8 cellular contexts compared by ENCODE assay signal in genomic region chr18:22282311-22283235, GRCh38.
DNase-seq lines count a peak whose midpoint lies in the region; ATAC-seq, FAIRE-seq and TF ChIP-seq lines count a peak whose summit lies in the region.

No MANE protein-coding gene starts in this region.

- H3K79me2 ChIP-seq in HepG2 (ENCODE audit: insufficient read depth, low read length): no peaks in the 10 kb centered on the region

- no peak for TF ChIP-seq POLR2A in HepG2 (IDR thresholded peaks at IDR 0.05; ENCODE audit: insufficient read depth in 1 of 2, low read depth in 2 of 2, low read length in 2 of 2)

- 22% methylated on average over 8 of the region's 8 CpGs for WGBS in HepG2 (ENCODE audit: low lambda C conversion rate)

- H3K4me1 ChIP-seq in HepG2 (ENCODE audit: insufficient read depth, low read length): peaks cover 30% of the 10 kb centered on the region

- no peak overlapping the region for H2AFZ ChIP-seq in HepG2 (ENCODE audit: low read length)

- peak overlapping the region; percentile 46 for H3K4me2 ChIP-seq in HepG2 (ENCODE audit: low read depth, low read length)

- in situ Hi-C loops in HepG2 (cut with HindIII; ENCODE audit: extremely low pct_ligation_motif_present, low pct_unique_long_range_greater_than_20kb) (no loop called here), GM13976 (cut with MboI; ENCODE audit: low sequenced_read_pairs, unreplicated experiment) (no loop called here)

- peak overlapping the region; percentile 41 for H3K9ac ChIP-seq in HepG2 (ENCODE audit: insufficient read depth, low read depth, low read length)

- no TSS peak for BruUV-seq in HepG2 (replicated peaks; lab: Mats Ljungman, UMichigan)

- H3K27me3 ChIP-seq in BJ (ENCODE audit: control insufficient read depth, insufficient read depth, low read length) (no peaks in the 10 kb centered on the region; the same call in 1 of the 2 replicates), HepG2 (ENCODE audit: control insufficient read depth in 1 of 2, insufficient read depth in 2 of 2, low read length in 2 of 2) (no peaks in the 10 kb centered on the region; a peak in 1 of 5 replicates)

- H3K36me3 ChIP-seq in BJ (ENCODE audit: control insufficient read depth, insufficient read depth, low read length) (no peaks in the 10 kb centered on the region), HepG2 (replicated peaks in 1 of 2; ENCODE audit: control insufficient read depth in 1 of 2, insufficient read depth in 2 of 2, low read length in 2 of 2) (no peaks in the 10 kb centered on the region)

- intact Hi-C loops in HepG2 (cut with micrococcal nuclease; ENCODE audit: unreplicated experiment): loop anchor here (10.0 kb wide), 1 partner anchor 108 kb away; no protein-coding TSS in a partner anchor

- TF ChIP-seq EP300 in HepG2 (IDR thresholded peaks at IDR 0.05; ENCODE audit: low read depth in 2 of 2, low read length in 2 of 2) (peak in 1 of 2 experiments; percentile 31; a peak in 1 of 4 replicates), HepG2 (CRISPR knock-in tag; IDR thresholded peaks at IDR 0.05; ENCODE audit: borderline replicate concordance) (no peak)

- TF ChIP-seq CTCF in BJ (IDR thresholded peaks at IDR 0.05; ENCODE audit: insufficient read depth, low read depth, low read length) (no peak), HepG2 (CRISPR knock-in tag; IDR thresholded peaks at IDR 0.05) (no peak), GM13976 (IDR thresholded peaks at IDR 0.05; ENCODE audit: borderline replicate concordance, control extremely low read depth, extremely low read depth, insufficient read depth, missing control alignments) (no peak)

- H4K20me1 ChIP-seq in HepG2 (ENCODE audit: insufficient read depth, low read length): no peaks in the 10 kb centered on the region

- CTCF ChIA-PET in BJ (lab: Yijun Ruan, JAX): interaction anchor here (1.1 kb wide), 1 partner anchor 281 kb away, joined by 3 read pairs; no protein-coding TSS in a partner anchor
- CTCF ChIA-PET in HepG2 (lab: Yijun Ruan, JAX; ENCODE audit: low intra/inter-chr PET ratio, low total read pairs): no interaction called here

- POLR2A ChIA-PET in BJ (lab: Charles Lee): no interaction called here
- POLR2A ChIA-PET in HepG2 (lab: Yijun Ruan, JAX): no interaction called here

- ATAC-seq in HepG2 (peak; percentile 72), GM21786 (IDR thresholded peaks at IDR 0.05; ENCODE audit: unreplicated experiment) (no peak), HG02642 (IDR thresholded peaks at IDR 0.05; ENCODE audit: poor library complexity, unreplicated experiment) (no peak)

- no peak for FAIRE-seq in HepG2 (lab: Jason Lieb, UNC)

- H3K4me3 ChIP-seq in BJ (ENCODE audit: low read depth, low read length): no peak overlapping the region
- peak overlapping the region in 2 of 3 experiments; percentile 16 to 25; a peak in 2 of 6 replicates for H3K4me3 ChIP-seq in HepG2 (replicated peaks in 1 of 3; ENCODE audit: insufficient read depth in 1 of 3, low read depth in 2 of 3, low read length in 3 of 3)

- peak overlapping the region; percentile 50 for H3K27ac ChIP-seq in HepG2 (ENCODE audit: extremely low read length, insufficient read depth, low read length)

- no peaks in the 10 kb centered on the region for H3K9me3 ChIP-seq in HepG2 (ENCODE audit: low read length)

- TF ChIP-seq RAD21 in HepG2 (CRISPR knock-in tag; IDR thresholded peaks at IDR 0.05): no peak

- peak; percentile 13 for DNase-seq in BJ (ENCODE audit: low read depth)
- DNase-seq in M059J (ENCODE audit: low read depth): peak; percentile 99
- peak; percentile 92 for DNase-seq in amniotic epithelial cell (ENCODE audit: low read depth)
- peak; percentile 86 for DNase-seq in HepG2 (ENCODE audit: low spot score)
- no peak for DNase-seq in NCI-H187 treated with DMSO at 0.1 percent for 48 hours (lab: John Stamatoyannopoulos, UW)
- no peak for DNase-seq in GM13976 (ENCODE audit: low spot score)

TF ChIP-seq in HepG2, 621 proteins besides CTCF, POLR2A, EP300 and RAD21 (continues in another document):
- peak; percentile 79 for TF ChIP-seq ARID3A (IDR thresholded peaks at IDR 0.05; ENCODE audit: low read depth, low read length)
- 0 out of 2 replicates have a peak, but pooled peaks have one; percentile 12 for TF ChIP-seq RARA (CRISPR knock-in tag; IDR thresholded peaks at IDR 0.05)
- no peak for TF ChIP-seq PLSCR1 (CRISPR knock-in tag; IDR thresholded peaks at IDR 0.05; ENCODE audit: borderline replicate concordance)
- no peak for TF ChIP-seq EEA1 (CRISPR knock-in tag; IDR thresholded peaks at IDR 0.05; ENCODE audit: borderline replicate concordance)
- TF ChIP-seq, protein P1, sequence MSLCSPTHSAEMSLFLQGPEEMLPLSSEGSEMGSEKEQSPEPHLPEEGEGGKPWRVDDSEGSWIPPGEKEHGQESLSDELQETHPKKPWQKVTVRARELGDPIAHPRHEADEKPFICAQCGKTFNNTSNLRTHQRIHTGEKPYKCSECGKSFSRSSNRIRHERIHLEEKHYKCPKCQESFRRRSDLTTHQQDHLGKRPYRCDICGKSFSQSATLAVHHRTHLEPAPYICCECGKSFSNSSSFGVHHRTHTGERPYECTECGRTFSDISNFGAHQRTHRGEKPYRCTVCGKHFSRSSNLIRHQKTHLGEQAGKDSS (CRISPR knock-in tag; IDR thresholded peaks at IDR 0.05; ENCODE audit: borderline replicate concordance, low read depth): no peak
- peak; percentile 64 for TF ChIP-seq RFX3 (CRISPR knock-in tag; IDR thresholded peaks at IDR 0.05)
- no peak for TF ChIP-seq SALL1 (CRISPR knock-in tag; IDR thresholded peaks at IDR 0.05)
- TF ChIP-seq SRY (CRISPR knock-in tag; IDR thresholded peaks at IDR 0.05): no peak
- no peak for TF ChIP-seq MIER2 (CRISPR knock-in tag; IDR thresholded peaks at IDR 0.05)
- no peak for TF ChIP-seq ZNF577 (CRISPR knock-in tag; IDR thresholded peaks at IDR 0.05; ENCODE audit: borderline replicate concordance, low read depth)
- no peak for TF ChIP-seq KDM2A (CRISPR knock-in tag; IDR thresholded peaks at IDR 0.05; ENCODE audit: borderline replicate concordance, low read depth)
- no peak for TF ChIP-seq HNF1B (CRISPR knock-in tag; IDR thresholded peaks at IDR 0.05)

Comparison
In these comparisons a context has a peak if more than half of its experiments do, and no peak if none do; other contexts are left out.
1. DNase-seq: peak in BJ (single experiment), M059J (single experiment), amniotic epithelial cell (single experiment) and HepG2 (single experiment); none in NCI-H187 treated with DMSO at 0.1 percent for 48 hours (single experiment) and GM13976 (single experiment).